In the genomic region with DNA sequence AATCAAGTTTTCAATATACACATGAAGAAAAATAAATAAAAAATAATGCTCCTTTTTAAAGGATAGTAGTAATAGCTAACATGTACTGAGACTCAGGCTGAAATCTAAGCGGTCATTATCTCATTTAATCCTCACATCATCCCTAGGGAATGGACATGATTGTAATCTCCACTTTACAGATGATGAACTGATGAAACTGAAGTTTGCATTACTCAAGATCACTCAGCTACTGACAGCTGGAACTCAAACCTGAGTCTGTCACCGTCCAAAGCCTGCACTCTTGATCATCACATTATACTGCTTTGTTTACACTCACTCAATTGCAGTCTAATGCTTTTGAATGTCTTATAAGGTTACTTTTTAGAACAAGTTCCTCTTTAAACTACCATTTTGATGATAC, we compare ENCODE assay signal across 11 cellular contexts. TPM values are rescaled to one million over a fixed set of nuclear protein-coding genes. Genes with fewer than 3 reads are reported as not detected.
DNase-seq lines count a peak whose midpoint lies in the region; ATAC-seq and TF ChIP-seq lines count a peak whose summit lies in the region.
"Had no signal": no experiment of that assay in that cellular context is flagged by ENCODE, and none has a peak within 500 bp of the region (broad histone marks: within the 10 kb centered on the region; RNA-seq: fewer than 3 reads in every experiment).

No MANE protein-coding gene starts in this region.

- H3K4me1 Mint-ChIP-seq in activated CD4-positive, alpha-beta memory T cell treated with anti-CD3 and anti-CD28 coated beads for 36 hours (ENCODE audit: low read depth) = peaks cover 52% of the 10 kb centered on the region

- H3K4me3 Mint-ChIP-seq in activated CD4-positive, alpha-beta memory T cell treated with anti-CD3 and anti-CD28 coated beads for 36 hours = no peak overlapping the region

- no peak overlapping the region for H3K14ac ChIP-seq in neuronal stem cell (ENCODE audit: low read length)

- no peaks in the 10 kb centered on the region for H3K36me3 ChIP-seq in SK-N-SH (replicated peaks in 1 of 2; ENCODE audit: control insufficient read depth in 1 of 2, insufficient read depth in 2 of 2, low read length in 1 of 2)
- no peaks in the 10 kb centered on the region for H3K36me3 ChIP-seq in hepatocyte (replicated peaks; ENCODE audit: insufficient read depth, low read depth)
- no peaks in the 10 kb centered on the region for H3K36me3 ChIP-seq in tibial artery
- no peaks in the 10 kb centered on the region for H3K36me3 ChIP-seq in neuronal stem cell (replicated peaks in 1 of 2; ENCODE audit: control insufficient read depth in 2 of 2, insufficient read depth in 2 of 2, low read length in 2 of 2)
- H3K36me3 ChIP-seq: ascending aorta had no signal

- no peak overlapping the region for H3K4me3 ChIP-seq in SK-N-SH (ENCODE audit: low read depth in 2 of 2, low read length in 1 of 2)
- no peak overlapping the region for H3K4me3 ChIP-seq in hepatocyte
- H3K4me3 ChIP-seq in tibial artery = peak overlapping the region in 1 of 2 donors; percentile 98
- no peak overlapping the region for H3K4me3 ChIP-seq in neuronal stem cell (ENCODE audit: low read length in 2 of 2)

- POLR2A ChIA-PET in SK-N-SH (lab: Yijun Ruan, JAX) = no interaction called here
- POLR2A ChIA-PET in activated CD4-positive, alpha-beta memory T cell treated with anti-CD3 and anti-CD28 coated beads for 36 hours (lab: Charles Lee) = interaction anchor here (1.3 kb wide), 1 partner anchor 21 kb away, joined by 4 read pairs; no protein-coding TSS in a partner anchor

- H3K23ac ChIP-seq in neuronal stem cell (ENCODE audit: low read depth, low read length, poor library complexity) = no peak overlapping the region

- TF ChIP-seq EP300 in SK-N-SH (IDR thresholded peaks at IDR 0.05; ENCODE audit: borderline replicate concordance in 1 of 2, low read depth in 1 of 2, low read length in 1 of 2) = no peak

- H3K9me3 ChIP-seq in SK-N-SH (no peaks in the 10 kb centered on the region), hepatocyte (ENCODE audit: low read depth) (no peaks in the 10 kb centered on the region), tibial artery (no peaks in the 10 kb centered on the region), neuronal stem cell (replicated peaks in 1 of 2; ENCODE audit: control insufficient read depth in 2 of 2, insufficient read depth in 1 of 2, low read depth in 1 of 2, low read length in 2 of 2) (no peaks in the 10 kb centered on the region)
- H3K9me3 ChIP-seq: ascending aorta had no signal

- DNase-seq in SK-N-SH (no peak), RKO (ENCODE audit: low spot score) (peak; percentile 49), hepatocyte (ENCODE audit: low spot score) (no peak), tibial artery (no peak), neuronal stem cell (ENCODE audit: low spot score) (no peak)
- no peak for DNase-seq in activated CD4-positive, alpha-beta memory T cell treated with anti-CD3 and anti-CD28 coated beads for 36 hours
- DNase-seq: NCI-H2171; stimulated activated CD4-positive, alpha-beta T cell treated with anti-CD3 and anti-CD28 coated beads, Interleukin-2, amount 100 ng/mL, for 48 hours had no signal

- ATAC-seq in SK-N-SH treated with all-trans-retinoic acid at 6 μM for 48 hours (no peak), GM18498 (IDR thresholded peaks at IDR 0.05; ENCODE audit: unreplicated experiment) (no peak)

- no peak overlapping the region for H2AK5ac ChIP-seq in neuronal stem cell (ENCODE audit: low read depth, low read length)

- H3F3A ChIP-seq in SK-N-SH (replicated peaks; ENCODE audit: insufficient read depth) = peaks cover 17% of the 10 kb centered on the region

- H3K27ac ChIP-seq in SK-N-SH (ENCODE audit: low read depth in 2 of 2, low read length in 1 of 2) (0 out of 4 replicates have a peak overlapping the region, but pooled peaks of 1 of the 2 experiments have one; percentile 0), hepatocyte (peak overlapping the region; percentile 94), tibial artery (peak overlapping the region; percentile 98 to 100), neuronal stem cell (replicated peaks; ENCODE audit: low read length) (no peak overlapping the region)

- H3K4ac ChIP-seq in neuronal stem cell (ENCODE audit: low read length) = no peak overlapping the region

- no peak overlapping the region for H2BK120ac ChIP-seq in neuronal stem cell (ENCODE audit: low read depth, low read length)

- no peak overlapping the region for H2BK12ac ChIP-seq in neuronal stem cell (ENCODE audit: low read length)

- no peaks in the 10 kb centered on the region for H3K9me2 ChIP-seq in SK-N-SH
- H3K9me2 ChIP-seq in hepatocyte (replicated peaks; ENCODE audit: insufficient read depth) = no peaks in the 10 kb centered on the region

- H3K79me2 ChIP-seq in SK-N-SH (ENCODE audit: insufficient read depth) = peaks cover 79% of the 10 kb centered on the region
- peaks cover 78% of the 10 kb centered on the region for H3K79me2 ChIP-seq in hepatocyte

- H3K4me1 ChIP-seq in SK-N-SH (ENCODE audit: control insufficient read depth in 1 of 2, insufficient read depth in 2 of 2, low read depth in 1 of 2, low read length in 1 of 2) (peaks cover 28 to 41% of the 10 kb centered on the region in 2 experiments), hepatocyte (ENCODE audit: insufficient read depth) (peaks cover 48% of the 10 kb centered on the region), tibial artery (peaks cover 0 to 77% (median 47%) of the 10 kb centered on the region in 4 donors), neuronal stem cell (ENCODE audit: control insufficient read depth in 2 of 2, insufficient read depth in 1 of 2, low read depth in 1 of 2, low read length in 2 of 2) (peaks cover 7 to 25% of the 10 kb centered on the region in 2 donors)

- CTCF ChIA-PET in SK-N-SH (lab: Yijun Ruan, JAX) = interaction anchor here (1.5 to 9.5 kb wide), 4 partner anchors 47 to 72 kb away, joined by 5 to 256 read pairs (median 76); no protein-coding TSS in a partner anchor
- CTCF ChIA-PET in activated CD4-positive, alpha-beta memory T cell treated with anti-CD3 and anti-CD28 coated beads for 36 hours (lab: Charles Lee) = interaction anchor here (1.0 to 17.3 kb wide), 3 partner anchors 11 to 70 kb away, joined by 3 to 437 read pairs (median 125); no protein-coding TSS in a partner anchor

- H3K18ac ChIP-seq in neuronal stem cell (ENCODE audit: low read length) = no peak overlapping the region

- H2BK15ac ChIP-seq in neuronal stem cell (ENCODE audit: low read length) = no peak overlapping the region

- H2AFZ ChIP-seq in SK-N-SH (ENCODE audit: low read depth) (no peak overlapping the region), hepatocyte (no peak overlapping the region), neuronal stem cell (ENCODE audit: low read length) (no peak overlapping the region)

- no peak overlapping the region for H4K91ac ChIP-seq in neuronal stem cell (ENCODE audit: low read depth, low read length, poor library complexity)

- H3K27ac Mint-ChIP-seq in activated CD4-positive, alpha-beta memory T cell treated with anti-CD3 and anti-CD28 coated beads for 36 hours = no peak overlapping the region

- peaks cover 5% of the 10 kb centered on the region for H3K79me1 ChIP-seq in neuronal stem cell (ENCODE audit: low read depth, low read length)

- H3K9ac ChIP-seq in SK-N-SH = no peak overlapping the region
- H3K9ac ChIP-seq in neuronal stem cell (ENCODE audit: low read depth, low read length, poor library complexity) = no peak overlapping the region

- TF ChIP-seq RAD21 in SK-N-SH (IDR thresholded peaks at IDR 0.05; ENCODE audit: low read length) = no peak

- H4K20me1 ChIP-seq in SK-N-SH (ENCODE audit: insufficient read depth) (peaks cover 68% of the 10 kb centered on the region), hepatocyte (ENCODE audit: insufficient read depth, poor library complexity, severe bottlenecking) (peaks cover 58% of the 10 kb centered on the region)

- intact Hi-C loops in tibial artery (cut with DNase I; ENCODE audit: low total_unique reads) = no loop called here
- intact Hi-C loops in activated CD4-positive, alpha-beta memory T cell treated with anti-CD3 and anti-CD28 coated beads for 36 hours (cut with micrococcal nuclease) = loop anchor here (10.0 kb wide), 3 partner anchors 345 to 575 kb away; a partner anchor contains a TSS

- H3K4me2 ChIP-seq in SK-N-SH (peak overlapping the region; percentile 77; the same call in 1 of the 2 replicates), hepatocyte (peak overlapping the region; percentile 79), neuronal stem cell (ENCODE audit: insufficient read depth, low read length, poor library complexity, severe bottlenecking) (no peak overlapping the region)

- no peaks in the 10 kb centered on the region for H3K9me3 Mint-ChIP-seq in activated CD4-positive, alpha-beta memory T cell treated with anti-CD3 and anti-CD28 coated beads for 36 hours

- H3K27me3 Mint-ChIP-seq in activated CD4-positive, alpha-beta memory T cell treated with anti-CD3 and anti-CD28 coated beads for 36 hours = no peaks in the 10 kb centered on the region

- H3K36me3 Mint-ChIP-seq in activated CD4-positive, alpha-beta memory T cell treated with anti-CD3 and anti-CD28 coated beads for 36 hours = no peaks in the 10 kb centered on the region

- WGBS in SK-N-SH (ENCODE audit: low lambda C conversion rate) = 68% methylated on average over 2 of the region's 2 CpGs
- WGBS in hepatocyte (ENCODE audit: low lambda C conversion rate, missing lambda C conversion rate) = 39% methylated on average over 2 of the region's 2 CpGs
- no CpG with 5 or more reads among the region's 2 CpGs for WGBS in neuronal stem cell (ENCODE audit: extremely low coverage in 2 of 2, insufficient read length in 2 of 2, insufficient replicate concordance in 1 of 2), 2 donors

- H3K27me3 ChIP-seq in SK-N-SH (ENCODE audit: insufficient read depth) = no peaks in the 10 kb centered on the region
- H3K27me3 ChIP-seq in hepatocyte = no peaks in the 10 kb centered on the region
- H3K27me3 ChIP-seq in tibial artery = no peaks in the 10 kb centered on the region
- no peaks in the 10 kb centered on the region for H3K27me3 ChIP-seq in neuronal stem cell (ENCODE audit: control insufficient read depth in 3 of 3, insufficient read depth in 3 of 3, low read depth in 1 of 3, low read length in 3 of 3)
- H3K27me3 ChIP-seq: ascending aorta had no signal

- no peak overlapping the region for H2BK5ac ChIP-seq in neuronal stem cell (ENCODE audit: low read length)

- TF ChIP-seq CTCF in SK-N-SH (IDR thresholded peaks at IDR 0.05) (no peak), hepatocyte (IDR thresholded peaks at IDR 0.05; ENCODE audit: poor library complexity) (no peak), tibial artery (IDR thresholded peaks at IDR 0.05) (no peak)

- no peak overlapping the region for H4K8ac ChIP-seq in neuronal stem cell (ENCODE audit: low read depth, low read length)

RNA-seq across cellular contexts. Expression of a gene that starts 3.2 kb away (rescaled TPM):
- polyA plus RNA-seq in SK-N-SH (2012; rRNA removed) (177 and 183 TPM in 2 replicates), hepatocyte (153 and 174 TPM in 2 replicates)
- 147 and 202 TPM in 2 replicates for polyA plus RNA-seq in SK-N-SH (2012; cell fraction: cytosol; rRNA removed)
- 93.4 and 161 TPM in 2 replicates for polyA plus RNA-seq in SK-N-SH (2012; cell fraction: nucleus; rRNA removed)
- 201 and 234 TPM in 2 replicates for total RNA-seq in hepatocyte
- 10 to 100 TPM; 46.7 to 49.8 TPM for total RNA-seq in activated CD4-positive, alpha-beta memory T cell treated with anti-CD3 and anti-CD28 coated beads for 36 hours
- polyA plus RNA-seq in neuronal stem cell (2013, experiment 1 of 2) = 47.2 TPM
- polyA plus RNA-seq in neuronal stem cell (2013, experiment 2 of 2) = 47.3 TPM

RNA-seq across cellular contexts. Expression of a gene that starts 54.2 kb away (rescaled TPM):
- polyA plus RNA-seq in SK-N-SH (2012; rRNA removed) (60.1 and 86.2 TPM in 2 replicates), hepatocyte (178 and 222 TPM in 2 replicates)
- 45.2 and 67.1 TPM in 2 replicates for polyA plus RNA-seq in SK-N-SH (2012; cell fraction: cytosol; rRNA removed)
- 81.1 and 82.1 TPM in 2 replicates for polyA plus RNA-seq in SK-N-SH (2012; cell fraction: nucleus; rRNA removed)
- total RNA-seq in hepatocyte = 94.4 and 106 TPM in 2 replicates
- 1 to 10 TPM; 3.7 to 4.9 TPM for total RNA-seq in activated CD4-positive, alpha-beta memory T cell treated with anti-CD3 and anti-CD28 coated beads for 36 hours
- polyA plus RNA-seq in neuronal stem cell (2013, experiment 1 of 2) = 243 TPM
- polyA plus RNA-seq in neuronal stem cell (2013, experiment 2 of 2) = 246 TPM

Comparison
In these comparisons a context has a peak if more than half of its experiments do, and no peak if none do; other contexts are left out.
1. RNA of a gene that starts 54.2 kb away (total RNA-seq): 94.4 to 106 TPM in hepatocyte; 3.7 to 4.9 TPM in activated CD4-positive, alpha-beta memory T cell treated with anti-CD3 and anti-CD28 coated beads for 36 hours; every median in the first group is over 10 times any median in the second.